Comparison of ENCODE assay signal across 14 cellular contexts in genomic region chr14:104082807-104083206, GRCh38. TPM values are rescaled to one million over a fixed set of nuclear protein-coding genes. Genes with fewer than 3 reads are reported as not detected.
DNase-seq lines count a peak whose midpoint lies in the region; ATAC-seq and TF ChIP-seq lines count a peak whose summit lies in the region.
"Had no signal": no experiment of that assay in that cellular context is flagged by ENCODE, and none has a peak within 500 bp of the region (broad histone marks: within the 10 kb centered on the region; RNA-seq: fewer than 3 reads in every experiment).

No MANE protein-coding gene starts in this region.

- no peak overlapping the region for H2BK5ac ChIP-seq in mesenchymal stem cell (ENCODE audit: low read depth, low read length, poor library complexity, severe bottlenecking)

- no peak overlapping the region for H3K4ac ChIP-seq in mesenchymal stem cell (ENCODE audit: low read depth in 1 of 2, low read length in 2 of 2)

- H3K9me3 ChIP-seq in mucosa of stomach (ENCODE audit: control insufficient read depth, low read length) (no peaks in the 10 kb centered on the region), uterus (no peaks in the 10 kb centered on the region), mesenchymal stem cell (ENCODE audit: control insufficient read depth, low read length) (no peaks in the 10 kb centered on the region)

- H3K18ac ChIP-seq in mesenchymal stem cell (ENCODE audit: low read depth in 1 of 2, low read length in 2 of 2), result no peak overlapping the region

- no peaks in the 10 kb centered on the region for H3K36me3 Mint-ChIP-seq in MCF 10A (ENCODE audit: insufficient read depth, unreplicated experiment)
- no peaks in the 10 kb centered on the region for H3K36me3 Mint-ChIP-seq in activated CD4-positive, alpha-beta T cell treated with anti-CD3 and anti-CD28 coated beads for 36 hours (ENCODE audit: low read depth)
- H3K36me3 Mint-ChIP-seq: CD4-positive, CD25-positive, alpha-beta regulatory T cell; stimulated activated effector memory CD8-positive, alpha-beta T cell treated with anti-CD3 and anti-CD28 coated beads, Interleukin-12 subunit alpha, Interleukin-12 subunit beta, amount 100 ng/mL, for 72 hours had no signal

- TF ChIP-seq CTCF in MCF 10A (IDR thresholded peaks at IDR 0.05; ENCODE audit: unreplicated experiment) (no peak), uterus (IDR thresholded peaks at IDR 0.05) (no peak)

- H4K8ac ChIP-seq in mesenchymal stem cell (ENCODE audit: low read length), result no peak overlapping the region

- CTCF ChIA-PET in MCF 10A (lab: Yijun Ruan, JAX), result interaction anchor here (0.6 kb wide), 1 partner anchor 794 kb away, joined by 3 read pairs; no protein-coding TSS in a partner anchor
- CTCF ChIA-PET in activated CD4-positive, alpha-beta T cell treated with anti-CD3 and anti-CD28 coated beads for 36 hours (lab: Charles Lee), result no interaction called here

- no peak overlapping the region for H3K14ac ChIP-seq in mesenchymal stem cell (ENCODE audit: low read length in 2 of 2)

- no peak overlapping the region for H3K27ac ChIP-seq in uterus
- no peak overlapping the region for H3K27ac ChIP-seq in mesenchymal stem cell (ENCODE audit: low read length, poor library complexity, severe bottlenecking)

- no peak overlapping the region for H3K4me3 ChIP-seq in mucosa of stomach (ENCODE audit: low read length)
- no peak overlapping the region for H3K4me3 ChIP-seq in uterus
- no peak overlapping the region for H3K4me3 ChIP-seq in mesenchymal stem cell (ENCODE audit: insufficient read depth in 1 of 2, low read depth in 1 of 2, low read length in 2 of 2)

- no peaks in the 10 kb centered on the region for H3K9me3 Mint-ChIP-seq in MCF 10A (ENCODE audit: unreplicated experiment)
- H3K9me3 Mint-ChIP-seq in activated CD4-positive, alpha-beta T cell treated with anti-CD3 and anti-CD28 coated beads for 36 hours (ENCODE audit: low read depth), result no peaks in the 10 kb centered on the region
- H3K9me3 Mint-ChIP-seq: stimulated activated effector memory CD8-positive, alpha-beta T cell treated with anti-CD3 and anti-CD28 coated beads, Interleukin-12 subunit alpha, Interleukin-12 subunit beta, amount 100 ng/mL, for 72 hours had no signal

- no peak for TF ChIP-seq POLR2A in uterus (IDR thresholded peaks at IDR 0.05)

- DNase-seq in T47D (ENCODE audit: low read depth in 1 of 2, low spot score in 1 of 2) (peak; percentile 76 to 91), MCF 10A (ENCODE audit: unreplicated experiment) (no peak), Right ventricle myocardium superior (peak; percentile 70), uterus (peak; percentile 13), NCI-H2227 treated with DMSO at 0.1 percent for 48 hours (lab: John Stamatoyannopoulos, UW) (no peak), mesenchymal stem cell (no peak)
- DNase-seq in activated CD4-positive, alpha-beta T cell treated with anti-CD3 and anti-CD28 coated beads for 36 hours, result no peak
- DNase-seq: ACHN; activated CD4-positive, CD25-positive, alpha-beta regulatory T cell; CD4-positive, CD25-positive, alpha-beta regulatory T cell; NK-92 treated with Interleukin-12 subunit alpha and Interleukin-12 subunit beta, amount 100 ng/mL, for 24 hours had no signal

- ATAC-seq in Right ventricle myocardium superior (ENCODE audit: poor library complexity), result peak; percentile 51
- no peak for ATAC-seq in activated CD4-positive, alpha-beta T cell treated with anti-CD3 and anti-CD28 coated beads for 36 hours
- ATAC-seq: stimulated activated effector memory CD8-positive, alpha-beta T cell treated with anti-CD3 and anti-CD28 coated beads, Interleukin-12 subunit alpha, Interleukin-12 subunit beta, amount 100 ng/mL, for 72 hours had no signal

- no peak overlapping the region for H3K4me3 Mint-ChIP-seq in MCF 10A (ENCODE audit: unreplicated experiment)
- H3K4me3 Mint-ChIP-seq in activated CD4-positive, alpha-beta T cell treated with anti-CD3 and anti-CD28 coated beads for 36 hours, result no peak overlapping the region
- H3K4me3 Mint-ChIP-seq: stimulated activated effector memory CD8-positive, alpha-beta T cell treated with anti-CD3 and anti-CD28 coated beads, Interleukin-12 subunit alpha, Interleukin-12 subunit beta, amount 100 ng/mL, for 72 hours had no signal

- no peak overlapping the region for H2BK120ac ChIP-seq in mesenchymal stem cell (ENCODE audit: low read depth, low read length)

- no peak overlapping the region for H2BK12ac ChIP-seq in mesenchymal stem cell (ENCODE audit: low read length in 2 of 2)

- no peak overlapping the region for H2AK5ac ChIP-seq in mesenchymal stem cell (ENCODE audit: low read length, severe bottlenecking)

- H3K4me1 ChIP-seq in mucosa of stomach (ENCODE audit: control insufficient read depth, insufficient read depth, low read length) (peaks cover 77% of the 10 kb centered on the region), uterus (peaks cover 0 to 3% of the 10 kb centered on the region in 2 donors), mesenchymal stem cell (ENCODE audit: control insufficient read depth, insufficient read depth, low read depth, low read length) (no peaks in the 10 kb centered on the region)

- H2AFZ ChIP-seq in mesenchymal stem cell (ENCODE audit: low read depth, low read length), result no peak overlapping the region

- POLR2A ChIA-PET in MCF 10A (lab: Yijun Ruan, JAX), result no interaction called here
- POLR2A ChIA-PET in activated CD4-positive, alpha-beta T cell treated with anti-CD3 and anti-CD28 coated beads for 36 hours (lab: Charles Lee), result interaction anchor here (0.6 kb wide), 1 partner anchor 67 kb away, joined by 3 read pairs; no protein-coding TSS in a partner anchor

- H4K91ac ChIP-seq in mesenchymal stem cell (ENCODE audit: low read length), result no peak overlapping the region

- no peak overlapping the region for H2BK15ac ChIP-seq in mesenchymal stem cell (ENCODE audit: low read depth, poor library complexity, severe bottlenecking)

- H3K23ac ChIP-seq in mesenchymal stem cell (ENCODE audit: low read length in 2 of 2), result no peak overlapping the region

- H3K79me1 ChIP-seq in mesenchymal stem cell (replicated peaks; ENCODE audit: low read length, poor library complexity, severe bottlenecking), result no peaks in the 10 kb centered on the region

- in situ Hi-C loops in T47D (cut with HindIII; ENCODE audit: low pct_unique_long_range_greater_than_20kb, low sequenced_read_pairs), result no loop called here

- H3K36me3 ChIP-seq in mucosa of stomach (ENCODE audit: control insufficient read depth, insufficient read depth, low read length), result no peaks in the 10 kb centered on the region
- H3K36me3 ChIP-seq in uterus, result no peaks in the 10 kb centered on the region
- no peaks in the 10 kb centered on the region for H3K36me3 ChIP-seq in mesenchymal stem cell (ENCODE audit: control insufficient read depth in 1 of 2, insufficient read depth in 2 of 2, low read depth in 1 of 2, low read length in 2 of 2)

- intact Hi-C loops in MCF 10A (cut with micrococcal nuclease), result no loop called here
- intact Hi-C loops in Right ventricle myocardium superior (cut with DNase I), result no loop called here
- intact Hi-C loops in uterus (cut with DNase I; ENCODE audit: low total_unique reads), result no loop called here
- intact Hi-C loops in activated CD4-positive, alpha-beta T cell treated with anti-CD3 and anti-CD28 coated beads for 36 hours (cut with DNase I, micrococcal nuclease), result no loop called here

- H3K27me3 ChIP-seq in mucosa of stomach (ENCODE audit: control insufficient read depth, insufficient read depth, low read length) (peaks cover 8% of the 10 kb centered on the region), uterus (no peaks in the 10 kb centered on the region), mesenchymal stem cell (ENCODE audit: control insufficient read depth in 1 of 2, insufficient read depth in 1 of 2, low read length in 2 of 2) (peaks cover 13 to 58% of the 10 kb centered on the region in 2 experiments)

- no peak overlapping the region for H3K27ac Mint-ChIP-seq in MCF 10A (ENCODE audit: low read depth, unreplicated experiment)
- H3K27ac Mint-ChIP-seq in activated CD4-positive, alpha-beta T cell treated with anti-CD3 and anti-CD28 coated beads for 36 hours, result no peak overlapping the region
- H3K27ac Mint-ChIP-seq: CD4-positive, CD25-positive, alpha-beta regulatory T cell; stimulated activated effector memory CD8-positive, alpha-beta T cell treated with anti-CD3 and anti-CD28 coated beads, Interleukin-12 subunit alpha, Interleukin-12 subunit beta, amount 100 ng/mL, for 72 hours had no signal

- H3K27me3 Mint-ChIP-seq in MCF 10A (ENCODE audit: insufficient read depth, unreplicated experiment), result no peaks in the 10 kb centered on the region
- peaks cover 12% of the 10 kb centered on the region for H3K27me3 Mint-ChIP-seq in activated CD4-positive, alpha-beta T cell treated with anti-CD3 and anti-CD28 coated beads for 36 hours

- WGBS in mesenchymal stem cell, result 81% methylated on average over 12 of the region's 12 CpGs

- H3K9ac ChIP-seq in mucosa of stomach (ENCODE audit: low read length) (peak overlapping the region; percentile 26), mesenchymal stem cell (ENCODE audit: low read length) (no peak overlapping the region)

- H3K4me2 ChIP-seq in mesenchymal stem cell (ENCODE audit: low read length, poor library complexity, severe bottlenecking), result no peak overlapping the region

- no peaks in the 10 kb centered on the region for H3K4me1 Mint-ChIP-seq in MCF 10A (ENCODE audit: insufficient read depth, unreplicated experiment)
- H3K4me1 Mint-ChIP-seq in activated CD4-positive, alpha-beta T cell treated with anti-CD3 and anti-CD28 coated beads for 36 hours, result peaks cover 9% of the 10 kb centered on the region

- no TSS peak for BruUV-seq in MCF 10A (replicated peaks; lab: Mats Ljungman, UMichigan)

RNA-seq across cellular contexts. Expression of gene ASPG, which starts 2.7 kb away (rescaled TPM):
- total RNA-seq in MCF 10A (2022) (0.05 and 0.12 TPM in 2 replicates), Right ventricle myocardium superior (44.1 TPM), uterus (10 to 100 TPM in 1 of 4 donors, under 1 TPM in 2, not detected in 1; 0.41 to 16.2 (median 0.51) TPM)
- not detected for polyA plus RNA-seq in mesenchymal stem cell (2013, experiment 1 of 2)
- polyA plus RNA-seq in mesenchymal stem cell (2013, experiment 2 of 2), result not detected
- not detected for total RNA-seq in activated CD4-positive, alpha-beta T cell treated with anti-CD3 and anti-CD28 coated beads for 36 hours
- total RNA-seq: CD4-positive, CD25-positive, alpha-beta regulatory T cell; T-helper 1 cell treated with Interleukin-12 subunit alpha and Interleukin-12 subunit beta and Interleukin-4 antibody, amounts not matched to agents 30 ng/mL and 1 ng/mL, for 36 hours had no signal
- polyA plus RNA-seq: CD4-positive, CD25-positive, alpha-beta regulatory T cell had no signal

RNA-seq across cellular contexts. Expression of gene KIF26A, which starts 55.6 kb away (rescaled TPM):
- total RNA-seq in MCF 10A (2022) (0.26 and 0.39 TPM in 2 replicates), Right ventricle myocardium superior (6.3 TPM), uterus (10 to 100 TPM in 1 of 4 donors, 1 to 10 TPM in 3; 4.1 to 10.5 (median 7.5) TPM)
- polyA plus RNA-seq in mesenchymal stem cell (2013, experiment 1 of 2), result 1.7 TPM
- polyA plus RNA-seq in mesenchymal stem cell (2013, experiment 2 of 2), result 1.7 TPM
- total RNA-seq in activated CD4-positive, alpha-beta T cell treated with anti-CD3 and anti-CD28 coated beads for 36 hours, result under 1 TPM; 0.21 to 0.28 TPM
- polyA plus RNA-seq: CD4-positive, CD25-positive, alpha-beta regulatory T cell had no signal

Comparison
In these comparisons a context has a peak if more than half of its experiments do, and no peak if none do; other contexts are left out.
1. DNase-seq: peak in T47D (2 of 2), Right ventricle myocardium superior (single experiment) and uterus (2 of 2); none in MCF 10A (single experiment), NCI-H2227 treated with DMSO at 0.1 percent for 48 hours (single experiment), mesenchymal stem cell (single experiment) and activated CD4-positive, alpha-beta T cell treated with anti-CD3 and anti-CD28 coated beads for 36 hours (single experiment).